Comparison of ENCODE assay signal across 36 cellular contexts in genomic region chr6:112191509-112191908, GRCh38.
"Had no signal": no experiment of that assay in that cellular context is flagged by ENCODE, and none has a peak within 500 bp of the region (broad histone marks: within the 10 kb centered on the region; RNA-seq: fewer than 3 reads in every experiment).

No MANE protein-coding gene starts in this region.

- H3K27ac ChIP-seq: adrenal gland, body of pancreas, cardiac muscle cell, colonic mucosa, dorsolateral prefrontal cortex, foreskin keratinocyte, gastrocnemius medialis, heart right ventricle, WERI-Rb-1 had no signal

- H3K4me1 ChIP-seq: body of pancreas, colonic mucosa, foreskin keratinocyte, gastrocnemius medialis had no signal

- H3K36me3 Mint-ChIP-seq: activated naive CD4-positive, alpha-beta T cell treated with anti-CD3 and anti-CD28 coated beads, Interleukin-2, amount 50 U/mL, for 24 hours; activated naive CD8-positive, alpha-beta T cell treated with anti-CD3 and anti-CD28 coated beads for 36 hours had no signal

- H3K9me3 ChIP-seq: adrenal gland, body of pancreas, colonic mucosa, gastrocnemius medialis, heart right ventricle had no signal

- H3K36me3 ChIP-seq: adrenal gland, colonic mucosa, gastrocnemius medialis, WERI-Rb-1 had no signal

- DNase-seq: activated B cell treated with CpG ODN at 0.5 μM for 24 hours; activated CD4-positive, alpha-beta T cell treated with anti-CD3 and anti-CD28 coated beads for 48 hours; activated CD4-positive, alpha-beta T cell treated with anti-CD3 and anti-CD28 coated beads, Interleukin-2, amount 50 U/mL, for 1 hour; activated CD4-positive, alpha-beta T cell treated with anti-CD3 and anti-CD28 coated beads, Interleukin-2, amount 50 U/mL, for 48 hours; activated CD8-positive, alpha-beta memory T cell treated with anti-CD3 and anti-CD28 coated beads for 24 hours; activated CD8-positive, alpha-beta T cell treated with anti-CD3 and anti-CD28 coated beads for 36 hours; activated effector memory CD4-positive, alpha-beta T cell treated with anti-CD3 and anti-CD28 coated beads, Interleukin-2, amount 50 U/mL, for 16 hours; activated naive CD4-positive, alpha-beta T cell treated with anti-CD3 and anti-CD28 coated beads for 36 hours; activated naive CD8-positive, alpha-beta T cell treated with anti-CD3 and anti-CD28 coated beads for 36 hours; activated naive CD8-positive, alpha-beta T cell treated with anti-CD3 and anti-CD28 coated beads, Interleukin-2, amount 50 U/mL, for 24 hours; activated T-cell treated with anti-CD3 and anti-CD28 coated beads, Interleukin-2, amount 50 U/mL, for 48 hours; adrenal gland; amygdala; aorta; body of pancreas; central memory CD4-positive, alpha-beta T cell; cerebellar nuclear complex; colonic mucosa; dorsolateral prefrontal cortex; effector memory CD4-positive, alpha-beta T cell; endodermal cell; foreskin keratinocyte; gastrocnemius medialis; heart right ventricle; T-helper 1 cell; T-helper 17 cell; T1000; WERI-Rb-1 had no signal

- H3K27me3 ChIP-seq: adrenal gland, body of pancreas, cardiac muscle cell, colonic mucosa, dorsolateral prefrontal cortex, foreskin keratinocyte, gastrocnemius medialis, heart right ventricle had no signal

- H3K9me3 Mint-ChIP-seq: activated B cell treated with CpG ODN at 0.5 μM for 24 hours; activated CD8-positive, alpha-beta T cell treated with anti-CD3 and anti-CD28 coated beads for 36 hours; activated naive CD4-positive, alpha-beta T cell treated with anti-CD3 and anti-CD28 coated beads for 36 hours; activated naive CD4-positive, alpha-beta T cell treated with anti-CD3 and anti-CD28 coated beads, Interleukin-2, amount 50 U/mL, for 24 hours; activated naive CD8-positive, alpha-beta T cell treated with anti-CD3 and anti-CD28 coated beads for 36 hours; activated naive CD8-positive, alpha-beta T cell treated with anti-CD3 and anti-CD28 coated beads, Interleukin-2, amount 50 U/mL, for 24 hours; activated T-helper 1 cell treated with anti-CD3 and anti-CD28 coated beads, Interleukin-12 subunit alpha, Interleukin-12 subunit beta, Interleukin-2, Interleukin-4 antibody, amounts not matched to agents 30 ng/mL and 10 ng/mL and 1 ng/mL, durations not matched to agents 14 hours and 24 hours and 36 hours; activated T-helper 2 cell treated with anti-CD3 and anti-CD28 coated beads, Interferon-gamma antibody, Interleukin-2, Interleukin-4, amounts not matched to agents 10 μg/mL and 5 μg/mL and 100 μg/mL, durations not matched to agents 14 hours and 24 hours and 36 hours; dendritic cell treated with granulocyte-macrophage colony-stimulating factor and Interleukin-4, amounts not matched to agents 40 ng/mL and 50 ng/mL, for 4 days; endodermal cell; T-helper 2 cell treated with Interferon-gamma antibody and Interleukin-4, amounts not matched to agents 5 μg/mL and 100 μg/mL, for 36 hours had no signal

- H3K4me3 ChIP-seq: adrenal gland, body of pancreas, cardiac muscle cell, colonic mucosa, dorsolateral prefrontal cortex, gastrocnemius medialis, heart right ventricle had no signal

- H3K4me1 Mint-ChIP-seq: activated B cell treated with CpG ODN at 0.5 μM for 24 hours; activated naive CD8-positive, alpha-beta T cell treated with anti-CD3 and anti-CD28 coated beads, Interleukin-2, amount 50 U/mL, for 24 hours; endodermal cell had no signal

- H3K4me3 Mint-ChIP-seq: activated B cell treated with CpG ODN at 0.5 μM for 24 hours; activated CD8-positive, alpha-beta T cell treated with anti-CD3 and anti-CD28 coated beads for 36 hours; activated naive CD4-positive, alpha-beta T cell treated with anti-CD3 and anti-CD28 coated beads for 36 hours; activated naive CD4-positive, alpha-beta T cell treated with anti-CD3 and anti-CD28 coated beads, Interleukin-2, amount 50 U/mL, for 24 hours; activated naive CD8-positive, alpha-beta T cell treated with anti-CD3 and anti-CD28 coated beads for 36 hours; activated naive CD8-positive, alpha-beta T cell treated with anti-CD3 and anti-CD28 coated beads, Interleukin-2, amount 50 U/mL, for 24 hours; activated T-helper 1 cell treated with anti-CD3 and anti-CD28 coated beads, Interleukin-12 subunit alpha, Interleukin-12 subunit beta, Interleukin-2, Interleukin-4 antibody, amounts not matched to agents 30 ng/mL and 10 ng/mL and 1 ng/mL, durations not matched to agents 14 hours and 24 hours and 36 hours; dendritic cell treated with granulocyte-macrophage colony-stimulating factor and Interleukin-4, amounts not matched to agents 40 ng/mL and 50 ng/mL, for 4 days; endodermal cell; T-helper 17 cell; T-helper 2 cell treated with Interferon-gamma antibody and Interleukin-4, amounts not matched to agents 5 μg/mL and 100 μg/mL, for 36 hours had no signal

- ATAC-seq: activated CD4-positive, CD25-positive, alpha-beta regulatory T cell treated with anti-CD3 and anti-CD28 coated beads, Interleukin-2, amount 50 U/mL, for 24 hours; activated CD8-positive, alpha-beta T cell treated with anti-CD3 and anti-CD28 coated beads for 36 hours; activated naive CD8-positive, alpha-beta T cell treated with anti-CD3 and anti-CD28 coated beads, Interleukin-2, amount 50 U/mL, for 24 hours; body of pancreas; esophagus mucosa; foreskin keratinocyte; gastrocnemius medialis; heart right ventricle; T-helper 17 cell had no signal
